1 cellular context compared by ENCODE assay signal in genomic region chr3:183268361-183268760, GRCh38.
TF ChIP-seq lines count a peak whose summit lies in the region.

No MANE protein-coding gene starts in this region.

TF ChIP-seq in H1, 55 proteins besides CTCF, POLR2A, EP300 and RAD21 (continued from another document):
- no peak for TF ChIP-seq SIRT6 (IDR thresholded peaks at IDR 0.05; ENCODE audit: low read length)
- no peak for TF ChIP-seq CHD2 (IDR thresholded peaks at IDR 0.05; ENCODE audit: low read length)
- no peak for TF ChIP-seq GABPA (IDR thresholded peaks at IDR 0.05; ENCODE audit: borderline replicate concordance, insufficient read depth, low read length)
